ENCODE assay signal across 28 cellular contexts in genomic region chr2:207185372-207185771, GRCh38.
"Had no signal": no experiment of that assay in that cellular context is flagged by ENCODE, and none has a peak within 500 bp of the region (broad histone marks: within the 10 kb centered on the region; RNA-seq: fewer than 3 reads in every experiment).

No MANE protein-coding gene starts in this region.

- H3K27me3 ChIP-seq: dorsolateral prefrontal cortex, esophagus muscularis mucosa, foreskin keratinocyte, heart right ventricle, right atrium auricular region, suprapubic skin, transverse colon, upper lobe of right lung, uterus had no signal

- DNase-seq: dorsolateral prefrontal cortex; effector CD4-positive, alpha-beta T cell; foreskin keratinocyte; glutamatergic neuron; heart right ventricle; hippocampal formation; immature natural killer cell; islet precursor cell; kidney glomerular epithelial cell; mesenchymal stem cell; mucosa of descending colon; naive B cell; stimulated activated CD4-positive, alpha-beta T cell treated with anti-CD3 and anti-CD28 coated beads, Interleukin-12 subunit alpha, Interleukin-12 subunit beta, amount 100 ng/mL, for 4 hours; stimulated activated CD4-positive, alpha-beta T cell treated with anti-CD3 and anti-CD28 coated beads, Interleukin-4, amount 100 ng/mL, for 1 hour; stimulated activated CD8-positive, alpha-beta memory T cell treated with anti-CD3 and anti-CD28 coated beads, Interleukin-4, amount 100 ng/mL, for 48 hours; stimulated activated naive CD4-positive, alpha-beta T cell; stimulated activated naive CD8-positive, alpha-beta T cell treated with anti-CD3 and anti-CD28 coated beads, Interleukin-15, amount 100 ng/mL, for 72 hours; transverse colon; upper lobe of right lung; uterus had no signal

- H3K4me2 ChIP-seq: smooth muscle cell had no signal

- H3K36me3 ChIP-seq: esophagus muscularis mucosa, heart right ventricle, right atrium auricular region, suprapubic skin, transverse colon, upper lobe of right lung, uterus had no signal

- H3K27ac ChIP-seq: dorsolateral prefrontal cortex, esophagus muscularis mucosa, foreskin keratinocyte, heart right ventricle, parathyroid adenoma, right atrium auricular region, suprapubic skin, transverse colon, upper lobe of right lung, uterus had no signal

- H3K4me1 ChIP-seq: parathyroid adenoma, right atrium auricular region, suprapubic skin, transverse colon, upper lobe of right lung, uterus had no signal

- H3K9me3 ChIP-seq: esophagus muscularis mucosa, mucosa of descending colon, suprapubic skin, transverse colon, upper lobe of right lung, uterus had no signal

- H2AFZ ChIP-seq: parathyroid adenoma had no signal

- ATAC-seq: heart right ventricle; left lobe of liver; mucosa of descending colon; natural killer cell treated with Interleukin-12 subunit alpha and Interleukin-12 subunit beta and Interleukin-15 and Interleukin-18, amount 100 ng/mL, for 72 hours; sciatic nerve; upper lobe of right lung had no signal

- H3K9ac ChIP-seq: parathyroid adenoma had no signal

- H3K4me3 ChIP-seq: dorsolateral prefrontal cortex, esophagus muscularis mucosa, heart right ventricle, mucosa of descending colon, right atrium auricular region, smooth muscle cell, suprapubic skin, transverse colon, upper lobe of right lung, uterus had no signal
